ENCODE assay signal across 20 cellular contexts in genomic region chr2:84995826-84996225, GRCh38. TPM values are rescaled to one million over a fixed set of nuclear protein-coding genes. Genes with fewer than 3 reads are reported as not detected.
DNase-seq lines count a peak whose midpoint lies in the region; ATAC-seq, FAIRE-seq and TF ChIP-seq lines count a peak whose summit lies in the region.
"Had no signal": no experiment of that assay in that cellular context is flagged by ENCODE, and none has a peak within 500 bp of the region (broad histone marks: within the 10 kb centered on the region; RNA-seq: fewer than 3 reads in every experiment).

No MANE protein-coding gene starts in this region.

- CTCF ChIA-PET in activated CD4-positive, alpha-beta T cell treated with anti-CD3 and anti-CD28 coated beads for 36 hours (lab: Charles Lee) = interaction anchor here (0.8 to 1.6 kb wide), 6 partner anchors 12 to 70 kb away, joined by 3 to 6 read pairs (median 5); no protein-coding TSS in a partner anchor

- intact Hi-C loops in activated CD4-positive, alpha-beta T cell treated with anti-CD3 and anti-CD28 coated beads for 36 hours (cut with DNase I, micrococcal nuclease) = loop anchor here in 1 of 2 experiments (2.0 kb wide), 1 partner anchor 25 kb away; the partner anchor contains the start of gene KCMF1
- intact Hi-C loops in natural killer cell (cut with micrococcal nuclease) = no loop called here

- POLR2A ChIA-PET in activated CD4-positive, alpha-beta T cell treated with anti-CD3 and anti-CD28 coated beads for 36 hours (lab: Charles Lee) = interaction anchor here (0.6 to 1.5 kb wide), 3 partner anchors 19 to 52 kb away, joined by 3 to 6 read pairs (median 4); no protein-coding TSS in a partner anchor

- DNase-seq in activated CD4-positive, alpha-beta T cell treated with anti-CD3 and anti-CD28 coated beads for 36 hours = no peak
- no peak for DNase-seq in activated CD4-positive, alpha-beta T cell treated with anti-CD3 and anti-CD28 coated beads for 4 hours
- DNase-seq in natural killer cell = no peak
- no peak for DNase-seq in natural killer cell treated with Interleukin-12 subunit alpha and Interleukin-12 subunit beta and Interleukin-15 and Interleukin-18, amount 100 ng/mL, for 72 hours (ENCODE audit: low spot score)
- DNase-seq in activated naive CD8-positive, alpha-beta T cell treated with anti-CD3 and anti-CD28 coated beads for 36 hours = no peak
- no peak for DNase-seq in stimulated activated naive CD8-positive, alpha-beta T cell treated with anti-CD3 and anti-CD28 coated beads, Interleukin-15, amount 100 ng/mL, for 72 hours
- DNase-seq in NCI-H187 (lab: John Stamatoyannopoulos, UW) = no peak
- no peak for DNase-seq in H54 (ENCODE audit: insufficient read length, low spot score)
- DNase-seq: activated CD4-positive, CD25-positive, alpha-beta regulatory T cell; COR-L47; GDM1; NCI-H1092 treated with DMSO at 0.1 percent for 48 hours; NCI-H1930; NCI-H526 treated with DMSO at 0.1 percent for 48 hours; SK-N-SH; stimulated activated CD8-positive, alpha-beta memory T cell treated with anti-CD3 and anti-CD28 coated beads, Interleukin-4, amount 100 ng/mL, for 48 hours had no signal

- no peaks in the 10 kb centered on the region for H3K9me3 Mint-ChIP-seq in activated CD4-positive, alpha-beta T cell treated with anti-CD3 and anti-CD28 coated beads for 36 hours (ENCODE audit: low read depth)
- H3K9me3 Mint-ChIP-seq in natural killer cell = no peaks in the 10 kb centered on the region
- H3K9me3 Mint-ChIP-seq in natural killer cell treated with Interleukin-12 subunit alpha and Interleukin-12 subunit beta and Interleukin-15 and Interleukin-18, amount 100 ng/mL, for 72 hours = no peaks in the 10 kb centered on the region
- no peaks in the 10 kb centered on the region for H3K9me3 Mint-ChIP-seq in activated naive CD8-positive, alpha-beta T cell treated with anti-CD3 and anti-CD28 coated beads for 36 hours
- H3K9me3 Mint-ChIP-seq in stimulated activated naive CD8-positive, alpha-beta T cell treated with anti-CD3 and anti-CD28 coated beads, Interleukin-15, amount 100 ng/mL, for 72 hours = no peaks in the 10 kb centered on the region
- H3K9me3 Mint-ChIP-seq: central memory CD8-positive, alpha-beta T cell had no signal

- peak; percentile 49 for ATAC-seq in activated CD4-positive, alpha-beta T cell treated with anti-CD3 and anti-CD28 coated beads for 36 hours
- no peak for ATAC-seq in natural killer cell
- ATAC-seq in natural killer cell treated with Interleukin-12 subunit alpha and Interleukin-12 subunit beta and Interleukin-15 and Interleukin-18, amount 100 ng/mL, for 72 hours = no peak
- no peak for ATAC-seq in stimulated activated naive CD8-positive, alpha-beta T cell treated with anti-CD3 and anti-CD28 coated beads, Interleukin-15, amount 100 ng/mL, for 72 hours

- peaks cover 36% of the 10 kb centered on the region for H3K36me3 Mint-ChIP-seq in activated CD4-positive, alpha-beta T cell treated with anti-CD3 and anti-CD28 coated beads for 36 hours (ENCODE audit: low read depth)
- H3K36me3 Mint-ChIP-seq in natural killer cell = no peaks in the 10 kb centered on the region
- no peaks in the 10 kb centered on the region for H3K36me3 Mint-ChIP-seq in natural killer cell treated with Interleukin-12 subunit alpha and Interleukin-12 subunit beta and Interleukin-15 and Interleukin-18, amount 100 ng/mL, for 72 hours
- peaks cover 43% of the 10 kb centered on the region for H3K36me3 Mint-ChIP-seq in activated naive CD8-positive, alpha-beta T cell treated with anti-CD3 and anti-CD28 coated beads for 36 hours

- peak overlapping the region; percentile 15 for H3K4me3 Mint-ChIP-seq in activated CD4-positive, alpha-beta T cell treated with anti-CD3 and anti-CD28 coated beads for 36 hours
- no peak overlapping the region for H3K4me3 Mint-ChIP-seq in natural killer cell
- H3K4me3 Mint-ChIP-seq in natural killer cell treated with Interleukin-12 subunit alpha and Interleukin-12 subunit beta and Interleukin-15 and Interleukin-18, amount 100 ng/mL, for 72 hours = no peak overlapping the region
- H3K4me3 Mint-ChIP-seq in activated naive CD8-positive, alpha-beta T cell treated with anti-CD3 and anti-CD28 coated beads for 36 hours = peak overlapping the region; percentile 7
- H3K4me3 Mint-ChIP-seq in stimulated activated naive CD8-positive, alpha-beta T cell treated with anti-CD3 and anti-CD28 coated beads, Interleukin-15, amount 100 ng/mL, for 72 hours = peak overlapping the region; percentile 7 to 66
- H3K4me3 Mint-ChIP-seq: central memory CD8-positive, alpha-beta T cell had no signal

- peaks cover 56% of the 10 kb centered on the region for H3K4me1 Mint-ChIP-seq in activated CD4-positive, alpha-beta T cell treated with anti-CD3 and anti-CD28 coated beads for 36 hours
- peaks cover 32 to 38% of the 10 kb centered on the region in 2 donors for H3K4me1 Mint-ChIP-seq in natural killer cell
- H3K4me1 Mint-ChIP-seq in natural killer cell treated with Interleukin-12 subunit alpha and Interleukin-12 subunit beta and Interleukin-15 and Interleukin-18, amount 100 ng/mL, for 72 hours (ENCODE audit: low read depth in 2 of 2) = peaks cover 18 to 28% of the 10 kb centered on the region in 2 donors
- peaks cover 52% of the 10 kb centered on the region for H3K4me1 Mint-ChIP-seq in activated naive CD8-positive, alpha-beta T cell treated with anti-CD3 and anti-CD28 coated beads for 36 hours
- H3K4me1 Mint-ChIP-seq in stimulated activated naive CD8-positive, alpha-beta T cell treated with anti-CD3 and anti-CD28 coated beads, Interleukin-15, amount 100 ng/mL, for 72 hours = peaks cover 71% of the 10 kb centered on the region

- H3K27ac Mint-ChIP-seq in activated CD4-positive, alpha-beta T cell treated with anti-CD3 and anti-CD28 coated beads for 36 hours = peak overlapping the region; percentile 85
- H3K27ac Mint-ChIP-seq in natural killer cell = peak overlapping the region; percentile 14 to 71
- peak overlapping the region in 1 of 2 donors; percentile 50 for H3K27ac Mint-ChIP-seq in natural killer cell treated with Interleukin-12 subunit alpha and Interleukin-12 subunit beta and Interleukin-15 and Interleukin-18, amount 100 ng/mL, for 72 hours
- H3K27ac Mint-ChIP-seq in activated naive CD8-positive, alpha-beta T cell treated with anti-CD3 and anti-CD28 coated beads for 36 hours = peak overlapping the region; percentile 83
- H3K27ac Mint-ChIP-seq in stimulated activated naive CD8-positive, alpha-beta T cell treated with anti-CD3 and anti-CD28 coated beads, Interleukin-15, amount 100 ng/mL, for 72 hours = peak overlapping the region; percentile 59 to 97

- no peak for TF ChIP-seq CTCF in natural killer cell (IDR thresholded peaks at IDR 0.05)

- no peak for TF ChIP-seq POLR2A in H54 (IDR thresholded peaks at IDR 0.05; ENCODE audit: low read depth, low read length)

- no peak for FAIRE-seq in H54 (lab: Jason Lieb, UNC)
- FAIRE-seq: A204.1, endothelial cell of umbilical vein, keratinocyte had no signal

- no peaks in the 10 kb centered on the region for H3K27me3 Mint-ChIP-seq in activated CD4-positive, alpha-beta T cell treated with anti-CD3 and anti-CD28 coated beads for 36 hours
- no peaks in the 10 kb centered on the region for H3K27me3 Mint-ChIP-seq in natural killer cell (ENCODE audit: low read depth in 2 of 2)
- no peaks in the 10 kb centered on the region for H3K27me3 Mint-ChIP-seq in natural killer cell treated with Interleukin-12 subunit alpha and Interleukin-12 subunit beta and Interleukin-15 and Interleukin-18, amount 100 ng/mL, for 72 hours
- no peaks in the 10 kb centered on the region for H3K27me3 Mint-ChIP-seq in activated naive CD8-positive, alpha-beta T cell treated with anti-CD3 and anti-CD28 coated beads for 36 hours
- no peaks in the 10 kb centered on the region for H3K27me3 Mint-ChIP-seq in stimulated activated naive CD8-positive, alpha-beta T cell treated with anti-CD3 and anti-CD28 coated beads, Interleukin-15, amount 100 ng/mL, for 72 hours
- H3K27me3 Mint-ChIP-seq: central memory CD8-positive, alpha-beta T cell had no signal

RNA-seq across cellular contexts. Expression of gene KCMF1, which starts 24.9 kb away (rescaled TPM):
- 10 to 100 TPM; 78.1 to 98.5 TPM for total RNA-seq in activated CD4-positive, alpha-beta T cell treated with anti-CD3 and anti-CD28 coated beads for 36 hours
- total RNA-seq in natural killer cell = 10 to 100 TPM; 70.8 to 81.4 (median 77.1) TPM
- 100 to 1,000 TPM in 1 of 2 donors, 10 to 100 TPM in 1; 96.1 to 117 TPM for total RNA-seq in natural killer cell treated with Interleukin-12 subunit alpha and Interleukin-12 subunit beta and Interleukin-15 and Interleukin-18, amount 100 ng/mL, for 72 hours
- 100 to 1,000 TPM; 101 to 111 TPM for total RNA-seq in activated naive CD8-positive, alpha-beta T cell treated with anti-CD3 and anti-CD28 coated beads for 36 hours

Comparison
In these comparisons a context has a peak if more than half of its experiments do, and no peak if none do; other contexts are left out.
1. H3K4me3 Mint-ChIP-seq: peak in activated CD4-positive, alpha-beta T cell treated with anti-CD3 and anti-CD28 coated beads for 36 hours (single experiment), activated naive CD8-positive, alpha-beta T cell treated with anti-CD3 and anti-CD28 coated beads for 36 hours (single experiment) and stimulated activated naive CD8-positive, alpha-beta T cell treated with anti-CD3 and anti-CD28 coated beads, Interleukin-15, amount 100 ng/mL, for 72 hours (2 of 2); none in natural killer cell (single experiment) and natural killer cell treated with Interleukin-12 subunit alpha and Interleukin-12 subunit beta and Interleukin-15 and Interleukin-18, amount 100 ng/mL, for 72 hours (single experiment).